In genomic region chr2:150373374-150373773, GRCh38 we compare ENCODE assay signal across 24 cellular contexts.
"Had no signal": no experiment of that assay in that cellular context is flagged by ENCODE, and none has a peak within 500 bp of the region (broad histone marks: within the 10 kb centered on the region; RNA-seq: fewer than 3 reads in every experiment).

No MANE protein-coding gene starts in this region.

- H3K4me3 ChIP-seq: colonic mucosa, coronary artery, dorsolateral prefrontal cortex, esophagus muscularis mucosa, esophagus squamous epithelium, gastrocnemius medialis, gastroesophageal sphincter, heart left ventricle, heart right ventricle had no signal

- DNase-seq: colonic mucosa; cortex of kidney; dermis blood vessel endothelial cell; dorsolateral prefrontal cortex; effector CD4-positive, alpha-beta T cell; effector CD8-positive, alpha-beta T cell; effector memory CD4-positive, alpha-beta T cell; effector memory CD8-positive, alpha-beta T cell; endodermal cell; erythroblast; esophagus squamous epithelium; foreskin fibroblast; foreskin keratinocyte; foreskin melanocyte; gastrocnemius medialis; glutamatergic neuron; head of caudate nucleus; heart left ventricle; heart right ventricle had no signal

- H3K9me3 ChIP-seq: colonic mucosa, esophagus muscularis mucosa, esophagus squamous epithelium, gastrocnemius medialis had no signal

- H3K4me1 ChIP-seq: colonic mucosa, esophagus muscularis mucosa, foreskin keratinocyte, gastroesophageal sphincter, heart right ventricle had no signal

- ATAC-seq: effector memory CD8-positive, alpha-beta T cell; esophagus mucosa; foreskin keratinocyte; gastrocnemius medialis; gastroesophageal sphincter; heart left ventricle; heart right ventricle had no signal

- H3K27ac ChIP-seq: colonic mucosa, coronary artery, dorsolateral prefrontal cortex, epithelial cell of prostate, esophagus muscularis mucosa, esophagus squamous epithelium, foreskin keratinocyte, gastrocnemius medialis, gastroesophageal sphincter, heart right ventricle had no signal

- H3K27me3 ChIP-seq: colonic mucosa, esophagus muscularis mucosa, esophagus squamous epithelium, gastrocnemius medialis, gastroesophageal sphincter, heart left ventricle, heart right ventricle had no signal

- H3K36me3 ChIP-seq: colonic mucosa, esophagus muscularis mucosa, esophagus squamous epithelium, gastrocnemius medialis, gastroesophageal sphincter, heart left ventricle, heart right ventricle had no signal
